In genomic region chr22:32337015-32337414, GRCh38 we compare ENCODE assay signal across 20 cellular contexts. TPM values are rescaled to one million over a fixed set of nuclear protein-coding genes. Genes with fewer than 3 reads are reported as not detected.
A peak's percentile ranks its signal among the peaks of the same experiment; 100 is the strongest.
DNase-seq lines count a peak whose midpoint lies in the region; ATAC-seq, FAIRE-seq and TF ChIP-seq lines count a peak whose summit lies in the region.
"Had no signal": no experiment of that assay in that cellular context is flagged by ENCODE, and none has a peak within 500 bp of the region (broad histone marks: within the 10 kb centered on the region; RNA-seq: fewer than 3 reads in every experiment).

No MANE protein-coding gene starts in this region.

- peaks cover 5% of the 10 kb centered on the region; the same call in 1 of the 2 replicates for H3K23me2 ChIP-seq in H1 (ENCODE audit: low read depth, low read length)

- CTCF ChIA-PET in H1 (lab: Charles Lee; ENCODE audit: partially characterized antibody): interaction anchor here (0.8 to 2.6 kb wide), 7 partner anchors 11 to 71 kb away, joined by 3 to 9 read pairs (median 5); no protein-coding TSS in a partner anchor

- peaks cover 0 to 4% of the 10 kb centered on the region in 2 experiments for H4K20me1 ChIP-seq in H1 (replicated peaks in 1 of 2; ENCODE audit: control insufficient read depth in 1 of 2, insufficient read depth in 2 of 2, low read length in 2 of 2)

- H2BK20ac ChIP-seq in H1 (ENCODE audit: low read length): no peak overlapping the region

- peaks cover 0 to 1% (median 0%) of the 10 kb centered on the region in 4 experiments; a peak in 1 of 7 replicates for H3K27me3 ChIP-seq in H1 (replicated peaks in 1 of 4; ENCODE audit: control insufficient read depth in 3 of 4, extremely low read depth in 1 of 4, insufficient read depth in 3 of 4, low read length in 3 of 4)
- H3K27me3 ChIP-seq in testis: no peaks in the 10 kb centered on the region
- no peaks in the 10 kb centered on the region for H3K27me3 ChIP-seq in colonic mucosa

- H3K27ac Mint-ChIP-seq in T-helper 17 cell: peak overlapping the region; percentile 4
- H3K27ac Mint-ChIP-seq in nephron progenitor cell: peak overlapping the region; percentile 80
- H3K27ac Mint-ChIP-seq: CD14-positive monocyte had no signal

- no peak overlapping the region for H3K9ac ChIP-seq in H1 (replicated peaks in 1 of 4; ENCODE audit: extremely low read depth in 1 of 4, low read depth in 3 of 4, low read length in 3 of 4)
- no peak overlapping the region for H3K9ac ChIP-seq in colonic mucosa (ENCODE audit: low read depth in 2 of 2, low read length in 2 of 2)

- peak overlapping the region; percentile 38 for H2BK120ac ChIP-seq in H1 (replicated peaks; ENCODE audit: low read depth, low read length)

- no peak for TF ChIP-seq CTCF in H1 (IDR thresholded peaks at IDR 0.05; ENCODE audit: control extremely low read depth in 1 of 3, insufficient read depth in 1 of 3, low read depth in 1 of 3, low read length in 3 of 3)
- TF ChIP-seq CTCF in nephron progenitor cell (IDR thresholded peaks at IDR 0.05): no peak
- TF ChIP-seq CTCF in testis (IDR thresholded peaks at IDR 0.05): no peak
- TF ChIP-seq CTCF in colonic mucosa (IDR thresholded peaks at IDR 0.05): no peak

- TF ChIP-seq RAD21 in H1 (IDR thresholded peaks at IDR 0.05 in 1 of 2, conservative IDR thresholded peaks at IDR 0.05 in 1 of 2; ENCODE audit: low read depth in 2 of 2, low read length in 2 of 2): no peak

- no peak overlapping the region for H3K4ac ChIP-seq in H1 (replicated peaks; ENCODE audit: insufficient read length, low read depth, low read length)

- H3K4me3 ChIP-seq in H1 (ENCODE audit: extremely low read depth in 1 of 4, insufficient read depth in 2 of 4, low read depth in 3 of 4, low read length in 4 of 4) (no peak overlapping the region), testis (no peak overlapping the region), colonic mucosa (no peak overlapping the region)

- H3K36me3 ChIP-seq in H1 (ENCODE audit: control insufficient read depth in 2 of 4, insufficient read depth in 4 of 4, low read length in 3 of 4): no peaks in the 10 kb centered on the region
- no peaks in the 10 kb centered on the region for H3K36me3 ChIP-seq in testis (ENCODE audit: low read depth, missing control alignments)
- H3K36me3 ChIP-seq in colonic mucosa: no peaks in the 10 kb centered on the region

- ATAC-seq in T-helper 17 cell (no peak), HG02840 (IDR thresholded peaks at IDR 0.05; ENCODE audit: low FRiP score, unreplicated experiment) (no peak)
- ATAC-seq: PC-3 had no signal

- 0 out of 2 replicates have a peak overlapping the region, but pooled peaks have one; percentile 38 for H2AFZ ChIP-seq in H1 (ENCODE audit: low read length)

- H3K4me3 Mint-ChIP-seq in T-helper 17 cell (no peak overlapping the region), nephron progenitor cell (peak overlapping the region; percentile 52)
- H3K4me3 Mint-ChIP-seq: CD14-positive monocyte had no signal

- POLR2A ChIA-PET in H1 (lab: Charles Lee; ENCODE audit: partially characterized antibody): interaction anchor here (0.7 to 3.0 kb wide), 6 partner anchors 9 to 27 kb away, joined by 3 to 11 read pairs (median 4); no protein-coding TSS in a partner anchor

- no peak for FAIRE-seq in H1 (lab: Jason Lieb, UNC)
- FAIRE-seq: HTR-8/SVneo had no signal

- H3K79me2 ChIP-seq in H1 (ENCODE audit: control insufficient read depth in 1 of 2, insufficient read depth in 2 of 2, low read length in 2 of 2): no peaks in the 10 kb centered on the region

- TF ChIP-seq POLR2A in H1 (IDR thresholded peaks at IDR 0.05; ENCODE audit: control extremely low read depth in 1 of 2, low read depth in 2 of 2, low read length in 2 of 2): no peak
- no peak for TF ChIP-seq POLR2A in testis (IDR thresholded peaks at IDR 0.05)

- H3K36me3 Mint-ChIP-seq in T-helper 17 cell (ENCODE audit: low read depth) (peaks cover 14% of the 10 kb centered on the region), nephron progenitor cell (ENCODE audit: low read depth) (no peaks in the 10 kb centered on the region)
- H3K36me3 Mint-ChIP-seq: CD14-positive monocyte had no signal

- TF ChIP-seq EP300 in H1 (IDR thresholded peaks at IDR 0.05; ENCODE audit: borderline replicate concordance in 1 of 2, low read depth in 2 of 2, low read length in 2 of 2): no peak

- H3K79me1 ChIP-seq in H1 (ENCODE audit: low read depth, low read length): 0 out of 2 replicates have a peak, but pooled peaks cover 3% of the 10 kb centered on the region

- WGBS in H1 (ENCODE audit: extremely low coverage in 1 of 2, insufficient coverage in 1 of 2, insufficient read length in 1 of 2, insufficient replicate concordance in 2 of 2, low coverage in 1 of 2, low lambda C conversion rate in 2 of 2, missing lambda C conversion rate in 1 of 2), 2 experiments: 81% methylated on average over 6 of the region's 6 CpGs; no CpG with 5 or more reads in 1 of the 2 experiments
- WGBS in testis, 2 donors: 41 to 53% methylated on average over 6 of the region's 6 CpGs

- no peak overlapping the region for H3K4me2 ChIP-seq in H1 (ENCODE audit: insufficient read depth in 1 of 2, low read depth in 2 of 2, low read length in 2 of 2)

- H2BK12ac ChIP-seq in H1 (ENCODE audit: low read depth, low read length): peak overlapping the region; percentile 44; the same call in 1 of the 2 replicates

- no peak overlapping the region for H3K23ac ChIP-seq in H1 (ENCODE audit: insufficient read length)

- no peak overlapping the region for H3K27ac ChIP-seq in H1 (ENCODE audit: low read depth, low read length)
- H3K27ac ChIP-seq in testis: no peak overlapping the region
- H3K27ac ChIP-seq in colonic mucosa: no peak overlapping the region

- no peak overlapping the region for H4K91ac ChIP-seq in H1 (replicated peaks; ENCODE audit: insufficient read length, low read length)

- H3K4me1 ChIP-seq in H1 (replicated peaks in 1 of 4; ENCODE audit: control insufficient read depth in 3 of 4, insufficient read depth in 4 of 4, low read length in 3 of 4) (peaks cover 4 to 13% (median 6%) of the 10 kb centered on the region in 4 experiments; a peak in 5 of 7 replicates), testis (peaks cover 6% of the 10 kb centered on the region), colonic mucosa (no peaks in the 10 kb centered on the region)

- H3K14ac ChIP-seq in H1 (ENCODE audit: insufficient read length): no peak overlapping the region

- no peak overlapping the region for H2BK5ac ChIP-seq in H1 (ENCODE audit: low read depth, low read length)

- no peak overlapping the region for H4K5ac ChIP-seq in H1 (ENCODE audit: insufficient read length, low read depth, low read length)

- H4K8ac ChIP-seq in H1 (ENCODE audit: extremely low read depth, insufficient read depth, low read length): no peak overlapping the region; the same call in 1 of the 2 replicates

- H2AK5ac ChIP-seq in H1 (ENCODE audit: low read depth, low read length): no peak overlapping the region

- peak overlapping the region; percentile 24; the same call in 1 of the 2 replicates for H3K18ac ChIP-seq in H1 (ENCODE audit: extremely low read depth, low read length)

- H2BK15ac ChIP-seq in H1 (ENCODE audit: low read length): 0 out of 2 replicates have a peak overlapping the region, but pooled peaks have one; percentile 84

- H3K9me3 ChIP-seq in T-helper 17 cell (ENCODE audit: control insufficient read depth, low read length, poor library complexity, severe bottlenecking): no peaks in the 10 kb centered on the region
- H3K9me3 ChIP-seq in H1 (ENCODE audit: insufficient read depth in 2 of 2, low read depth in 1 of 2, low read length in 1 of 2): no peaks in the 10 kb centered on the region
- no peaks in the 10 kb centered on the region for H3K9me3 ChIP-seq in testis
- H3K9me3 ChIP-seq in colonic mucosa: no peaks in the 10 kb centered on the region

- DNase-seq in T-helper 17 cell (no peak), H1 (ENCODE audit: low read depth in 1 of 2, low spot score in 2 of 2) (peak in 1 of 2 experiments; percentile 35), nephron progenitor cell (no peak), testis (peak; percentile 13), colonic mucosa (no peak)
- no peak for DNase-seq in stimulated activated CD4-positive, alpha-beta T cell treated with anti-CD3 and anti-CD28 coated beads, Interleukin-12 subunit alpha, Interleukin-12 subunit beta, amount 100 ng/mL, for 4 hours
- DNase-seq: DND-41, H7, IMR-90, NCI-H187 treated with DMSO at 0.1 percent for 48 hours, NCI-H345, NCI-H526, PC-3, RPMI8226, SHP77 treated with DMSO at 0.1 percent for 48 hours had no signal

- intact Hi-C loops in testis (cut with DNase I; ENCODE audit: low total_unique reads) (no loop called here), colonic mucosa (cut with DNase I) (no loop called here)

- H3K4me1 Mint-ChIP-seq in T-helper 17 cell (peaks cover 2% of the 10 kb centered on the region), nephron progenitor cell (peaks cover 85% of the 10 kb centered on the region)
- H3K4me1 Mint-ChIP-seq: CD14-positive monocyte had no signal

- no peak overlapping the region for H3K56ac ChIP-seq in H1 (replicated peaks; ENCODE audit: insufficient read length, low read depth, low read length)

- H3K9me3 Mint-ChIP-seq in nephron progenitor cell: no peaks in the 10 kb centered on the region

- H3K27me3 Mint-ChIP-seq in T-helper 17 cell (peaks cover 91% of the 10 kb centered on the region), nephron progenitor cell (ENCODE audit: low read depth, poor library complexity) (peaks cover 28% of the 10 kb centered on the region)

TF ChIP-seq in H1, 55 proteins besides CTCF, POLR2A, EP300 and RAD21:
- no peak for TF ChIP-seq EZH2 (IDR thresholded peaks at IDR 0.05; ENCODE audit: low read depth, low read length, severe bottlenecking)
- no peak for TF ChIP-seq PHF8 (conservative IDR thresholded peaks at IDR 0.05; ENCODE audit: low read depth, low read length)
- no peak for TF ChIP-seq RNF2 (IDR thresholded peaks at IDR 0.05; ENCODE audit: borderline replicate concordance, low read depth, low read length, missing control alignments, poor library complexity, severe bottlenecking)

RNA-seq across cellular contexts. Expression of gene RFPL3, which starts 20.7 kb away (rescaled TPM):
- not detected for total RNA-seq in T-helper 17 cell
- total RNA-seq in H1 (2021; fragmentation: NEBNext Ultra II Directional; extraction: Animal tissue kit (Norgen Biotek cat#: 25700)): 0.24 TPM in 1 of 2 replicates, not detected in the other
- 0.08 TPM in 2 replicates for polyA plus RNA-seq in H1 (2011; rRNA removed)
- polyA plus RNA-seq in H1 (2011; cell fraction: cytosol; rRNA removed): 0.14 TPM
- not detected for polyA plus RNA-seq in H1 (2011; cell fraction: nucleus; rRNA removed)
- polyA plus RNA-seq in H1 (2012, experiment 1 of 2): 0.17 to 0.18 TPM in 2 of 4 replicates, not detected in the others
- polyA plus RNA-seq in H1 (2012, experiment 2 of 2): not detected
- 0.12 TPM for polyA plus RNA-seq in H1 (2013, experiment 1 of 2)
- 0.24 TPM for polyA plus RNA-seq in H1 (2013, experiment 2 of 2)
- polyA minus RNA-seq in H1 (2011; rRNA and poly(A)+ RNA removed): not detected in 2 replicates
- polyA minus RNA-seq in H1 (2011; cell fraction: cytosol; rRNA and poly(A)+ RNA removed): not detected
- not detected for polyA minus RNA-seq in H1 (2011; cell fraction: nucleus; rRNA and poly(A)+ RNA removed)
- 1 to 10 TPM; 2.6 to 3.6 TPM for total RNA-seq in testis
- polyA plus RNA-seq in testis (ENCODE audit: insufficient read depth, low read depth, low replicate concordance): 4.1 TPM
- not detected for total RNA-seq in colonic mucosa
- total RNA-seq: G401, H7, IMR-90, M059J, PC-3 had no signal
- polyA plus RNA-seq: CD14-positive monocyte, IMR-90 had no signal
